ENCODE assay signal across 1 cellular context in the genomic region with DNA sequence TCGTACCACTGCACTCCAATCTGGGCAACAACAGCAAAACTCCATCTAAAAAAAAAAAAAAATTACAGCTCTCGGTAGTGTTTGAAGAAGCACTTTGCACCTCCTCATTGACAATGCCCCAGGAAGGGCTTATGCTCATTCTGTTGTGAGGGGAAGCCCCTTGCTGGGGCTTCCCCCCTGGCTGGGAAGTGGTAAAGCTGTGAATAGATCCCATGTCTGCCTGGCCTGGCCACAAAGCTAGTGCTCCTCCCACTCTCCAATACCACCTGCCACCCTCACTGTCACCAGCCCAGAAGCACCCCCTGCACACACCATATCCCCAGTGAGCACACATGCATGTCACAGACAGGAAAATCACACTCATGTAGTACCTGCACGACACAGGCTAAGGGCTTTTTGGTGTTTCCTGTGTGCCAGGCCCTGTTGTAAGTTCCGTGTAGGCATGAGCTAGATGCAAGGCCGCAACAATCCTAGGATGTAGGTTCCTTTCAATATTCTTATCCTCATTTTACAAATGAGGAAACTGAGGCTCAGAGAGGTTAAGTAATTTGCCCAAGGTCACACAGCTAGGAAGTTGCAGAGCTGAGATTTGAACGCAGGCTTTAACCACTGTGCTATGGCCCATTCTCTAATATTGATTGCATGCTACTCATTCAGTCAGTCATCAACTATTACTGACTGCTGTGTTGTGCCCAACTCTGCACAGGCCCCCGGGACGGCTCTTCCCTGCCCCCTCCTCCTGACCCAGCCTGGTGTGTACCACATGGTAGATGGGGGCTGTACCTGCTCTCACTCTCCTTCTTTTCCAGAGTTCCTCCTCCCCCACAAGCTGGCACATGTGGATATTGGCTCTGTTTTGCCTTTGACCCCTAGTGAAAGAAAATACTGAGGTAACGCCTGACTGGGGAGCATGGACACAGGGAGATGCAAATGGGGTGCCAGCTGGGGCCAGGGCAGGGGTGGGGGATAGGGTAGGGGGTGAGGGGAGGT.
TF ChIP-seq lines count a peak whose summit lies in the region.

No MANE protein-coding gene starts in this region.

TF ChIP-seq in K562, 482 proteins besides CTCF, POLR2A, EP300 and RAD21 (continued from another document):
- TF ChIP-seq BCOR (IDR thresholded peaks at IDR 0.05) = peak; percentile 84
- TF ChIP-seq POU5F1 (IDR thresholded peaks at IDR 0.05; ENCODE audit: borderline replicate concordance, low read depth, low read length, partially characterized antibody) = no peak
- TF ChIP-seq, protein P1, sequence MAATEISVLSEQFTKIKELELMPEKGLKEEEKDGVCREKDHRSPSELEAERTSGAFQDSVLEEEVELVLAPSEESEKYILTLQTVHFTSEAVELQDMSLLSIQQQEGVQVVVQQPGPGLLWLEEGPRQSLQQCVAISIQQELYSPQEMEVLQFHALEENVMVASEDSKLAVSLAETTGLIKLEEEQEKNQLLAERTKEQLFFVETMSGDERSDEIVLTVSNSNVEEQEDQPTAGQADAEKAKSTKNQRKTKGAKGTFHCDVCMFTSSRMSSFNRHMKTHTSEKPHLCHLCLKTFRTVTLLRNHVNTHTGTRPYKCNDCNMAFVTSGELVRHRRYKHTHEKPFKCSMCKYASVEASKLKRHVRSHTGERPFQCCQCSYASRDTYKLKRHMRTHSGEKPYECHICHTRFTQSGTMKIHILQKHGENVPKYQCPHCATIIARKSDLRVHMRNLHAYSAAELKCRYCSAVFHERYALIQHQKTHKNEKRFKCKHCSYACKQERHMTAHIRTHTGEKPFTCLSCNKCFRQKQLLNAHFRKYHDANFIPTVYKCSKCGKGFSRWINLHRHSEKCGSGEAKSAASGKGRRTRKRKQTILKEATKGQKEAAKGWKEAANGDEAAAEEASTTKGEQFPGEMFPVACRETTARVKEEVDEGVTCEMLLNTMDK (IDR thresholded peaks at IDR 0.05; ENCODE audit: borderline replicate concordance, insufficient read depth, low read depth, low read length, poor library complexity, severe bottlenecking) = peak; percentile 15
- TF ChIP-seq ZFP36 (IDR thresholded peaks at IDR 0.05; ENCODE audit: low read depth, low read length, partially characterized antibody) = peak; percentile 70
- no peak for TF ChIP-seq ATF1 (CRISPR knock-in tag; IDR thresholded peaks at IDR 0.05)
- no peak for TF ChIP-seq ATF1 (tag; IDR thresholded peaks at IDR 0.05)
- TF ChIP-seq ZNF507 (tag; conservative IDR thresholded peaks at IDR 0.05) = no peak
- no peak for TF ChIP-seq RHOXF2B (CRISPR knock-in tag; conservative IDR thresholded peaks at IDR 0.05)
- TF ChIP-seq, protein P2, sequence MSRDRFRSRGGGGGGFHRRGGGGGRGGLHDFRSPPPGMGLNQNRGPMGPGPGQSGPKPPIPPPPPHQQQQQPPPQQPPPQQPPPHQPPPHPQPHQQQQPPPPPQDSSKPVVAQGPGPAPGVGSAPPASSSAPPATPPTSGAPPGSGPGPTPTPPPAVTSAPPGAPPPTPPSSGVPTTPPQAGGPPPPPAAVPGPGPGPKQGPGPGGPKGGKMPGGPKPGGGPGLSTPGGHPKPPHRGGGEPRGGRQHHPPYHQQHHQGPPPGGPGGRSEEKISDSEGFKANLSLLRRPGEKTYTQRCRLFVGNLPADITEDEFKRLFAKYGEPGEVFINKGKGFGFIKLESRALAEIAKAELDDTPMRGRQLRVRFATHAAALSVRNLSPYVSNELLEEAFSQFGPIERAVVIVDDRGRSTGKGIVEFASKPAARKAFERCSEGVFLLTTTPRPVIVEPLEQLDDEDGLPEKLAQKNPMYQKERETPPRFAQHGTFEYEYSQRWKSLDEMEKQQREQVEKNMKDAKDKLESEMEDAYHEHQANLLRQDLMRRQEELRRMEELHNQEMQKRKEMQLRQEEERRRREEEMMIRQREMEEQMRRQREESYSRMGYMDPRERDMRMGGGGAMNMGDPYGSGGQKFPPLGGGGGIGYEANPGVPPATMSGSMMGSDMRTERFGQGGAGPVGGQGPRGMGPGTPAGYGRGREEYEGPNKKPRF (IDR thresholded peaks at IDR 0.05; ENCODE audit: low read depth, low read length) = no peak
- TF ChIP-seq, protein P3, sequence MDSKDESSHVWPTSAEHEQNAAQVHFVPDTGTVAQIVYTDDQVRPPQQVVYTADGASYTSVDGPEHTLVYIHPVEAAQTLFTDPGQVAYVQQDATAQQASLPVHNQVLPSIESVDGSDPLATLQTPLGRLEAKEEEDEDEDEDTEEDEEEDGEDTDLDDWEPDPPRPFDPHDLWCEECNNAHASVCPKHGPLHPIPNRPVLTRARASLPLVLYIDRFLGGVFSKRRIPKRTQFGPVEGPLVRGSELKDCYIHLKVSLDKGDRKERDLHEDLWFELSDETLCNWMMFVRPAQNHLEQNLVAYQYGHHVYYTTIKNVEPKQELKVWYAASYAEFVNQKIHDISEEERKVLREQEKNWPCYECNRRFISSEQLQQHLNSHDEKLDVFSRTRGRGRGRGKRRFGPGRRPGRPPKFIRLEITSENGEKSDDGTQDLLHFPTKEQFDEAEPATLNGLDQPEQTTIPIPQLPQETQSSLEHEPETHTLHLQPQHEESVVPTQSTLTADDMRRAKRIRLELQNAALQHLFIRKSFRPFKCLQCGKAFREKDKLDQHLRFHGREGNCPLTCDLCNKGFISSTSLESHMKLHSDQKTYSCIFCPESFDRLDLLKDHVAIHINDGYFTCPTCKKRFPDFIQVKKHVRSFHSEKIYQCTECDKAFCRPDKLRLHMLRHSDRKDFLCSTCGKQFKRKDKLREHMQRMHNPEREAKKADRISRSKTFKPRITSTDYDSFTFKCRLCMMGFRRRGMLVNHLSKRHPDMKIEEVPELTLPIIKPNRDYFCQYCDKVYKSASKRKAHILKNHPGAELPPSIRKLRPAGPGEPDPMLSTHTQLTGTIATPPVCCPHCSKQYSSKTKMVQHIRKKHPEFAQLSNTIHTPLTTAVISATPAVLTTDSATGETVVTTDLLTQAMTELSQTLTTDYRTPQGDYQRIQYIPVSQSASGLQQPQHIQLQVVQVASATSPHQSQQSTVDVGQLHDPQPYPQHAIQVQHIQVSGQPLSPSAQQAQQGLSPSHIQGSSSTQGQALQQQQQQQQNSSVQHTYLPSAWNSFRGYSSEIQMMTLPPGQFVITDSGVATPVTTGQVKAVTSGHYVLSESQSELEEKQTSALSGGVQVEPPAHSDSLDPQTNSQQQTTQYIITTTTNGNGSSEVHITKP (IDR thresholded peaks at IDR 0.05; ENCODE audit: partially characterized antibody) = peak; percentile 77
- TF ChIP-seq DACH1 (IDR thresholded peaks at IDR 0.05; ENCODE audit: partially characterized antibody) = no peak
- TF ChIP-seq SMARCA5 (IDR thresholded peaks at IDR 0.05) = peak; percentile 64; the same call in 1 of the 2 replicates
- TF ChIP-seq PPARD (CRISPR knock-in tag; IDR thresholded peaks at IDR 0.05) = no peak
- TF ChIP-seq HNRNPK (IDR thresholded peaks at IDR 0.05; ENCODE audit: low read depth, low read length, poor library complexity, severe bottlenecking) = no peak
- TF ChIP-seq CREM (IDR thresholded peaks at IDR 0.05; ENCODE audit: low read depth) = no peak
- TF ChIP-seq KDM1A (IDR thresholded peaks at IDR 0.05) = peak in 1 of 2 experiments; percentile 66; a peak in 2 of 4 replicates
